25 cellular contexts compared by ENCODE assay signal in genomic region chr5:158414333-158414762, GRCh38.
DNase-seq lines count a peak whose midpoint lies in the region; ATAC-seq and TF ChIP-seq lines count a peak whose summit lies in the region.
"Had no signal": no experiment of that assay in that cellular context is flagged by ENCODE, and none has a peak within 500 bp of the region (broad histone marks: within the 10 kb centered on the region; RNA-seq: fewer than 3 reads in every experiment).

No MANE protein-coding gene starts in this region.

- H3K27ac Mint-ChIP-seq in MCF 10A (ENCODE audit: low read depth, unreplicated experiment): peak overlapping the region; percentile 53
- H3K27ac Mint-ChIP-seq: activated CD8-positive, alpha-beta T cell treated with anti-CD3 and anti-CD28 coated beads for 36 hours; brain; natural killer cell treated with Interleukin-12 subunit alpha and Interleukin-12 subunit beta and Interleukin-15 and Interleukin-18, amount 100 ng/mL, for 72 hours; stimulated activated memory B cell treated with anti-CD40 and anti-IgM and Interleukin-4, amounts not matched to agents 10 μg/mL and 1 μg/mL and 100 μg/mL, for 72 hours had no signal

- POLR2A ChIA-PET in MCF 10A (lab: Yijun Ruan, JAX): interaction anchor here (0.8 to 1.0 kb wide), 3 partner anchors 31 to 175 kb away, joined by 3 to 5 read pairs (median 4); no protein-coding TSS in a partner anchor

- H3K9me3 Mint-ChIP-seq in MCF 10A (ENCODE audit: unreplicated experiment): no peaks in the 10 kb centered on the region
- H3K9me3 Mint-ChIP-seq: activated B cell treated with CpG ODN at 0.5 μM for 24 hours; activated T-cell treated with anti-CD3 and anti-CD28 coated beads, Interleukin-2, amount 50 U/mL, for 4 hours; stimulated activated memory B cell treated with anti-CD40 and anti-IgM and Interleukin-4, amounts not matched to agents 10 μg/mL and 1 μg/mL and 100 μg/mL, for 72 hours had no signal

- H3K4me1 ChIP-seq in mammary epithelial cell (ENCODE audit: insufficient read depth, low read length) (peaks cover 17% of the 10 kb centered on the region), right lobe of liver (peaks cover 0 to 3% (median 0%) of the 10 kb centered on the region in 4 donors), tibial nerve (peaks cover 0 to 35% (median 0%) of the 10 kb centered on the region in 4 donors)
- H3K4me1 ChIP-seq: prostate gland had no signal

- no peaks in the 10 kb centered on the region for H3K36me3 Mint-ChIP-seq in MCF 10A (ENCODE audit: insufficient read depth, unreplicated experiment)
- H3K36me3 Mint-ChIP-seq: brain; natural killer cell treated with Interleukin-12 subunit alpha and Interleukin-12 subunit beta and Interleukin-15 and Interleukin-18, amount 100 ng/mL, for 72 hours; stimulated activated memory B cell treated with anti-CD40 and anti-IgM and Interleukin-4, amounts not matched to agents 10 μg/mL and 1 μg/mL and 100 μg/mL, for 72 hours had no signal

- TF ChIP-seq EP300 in tibial nerve (IDR thresholded peaks at IDR 0.05): peak; percentile 59 to 86

- intact Hi-C loops in MCF 10A (cut with micrococcal nuclease) (no loop called here), mammary epithelial cell (cut with micrococcal nuclease) (no loop called here), right lobe of liver (cut with DNase I) (no loop called here)

- peaks cover 10% of the 10 kb centered on the region for H3K4me1 Mint-ChIP-seq in MCF 10A (ENCODE audit: insufficient read depth, unreplicated experiment)
- H3K4me1 Mint-ChIP-seq: brain had no signal

- H3K9me3 ChIP-seq in mammary epithelial cell (replicated peaks; ENCODE audit: insufficient read depth, low read length) (no peaks in the 10 kb centered on the region), right lobe of liver (no peaks in the 10 kb centered on the region), tibial nerve (no peaks in the 10 kb centered on the region)
- H3K9me3 ChIP-seq: prostate gland, tibial artery had no signal

- H3K9ac ChIP-seq in mammary epithelial cell (ENCODE audit: insufficient read depth, low read length): no peak overlapping the region
- H3K9ac ChIP-seq: BLaER1 treated with 17β-estradiol and CSF1 and Interleukin-3, amounts not matched to agents 10 nM and 100 nM had no signal

- dilution Hi-C loops in mammary epithelial cell (cut with HindIII; ENCODE audit: low sequenced_read_pairs): no loop called here

- no peak overlapping the region for H3K4me3 Mint-ChIP-seq in MCF 10A (ENCODE audit: unreplicated experiment)
- H3K4me3 Mint-ChIP-seq: activated B cell treated with CpG ODN at 0.5 μM for 24 hours; activated CD8-positive, alpha-beta T cell treated with anti-CD3 and anti-CD28 coated beads for 36 hours; activated T-cell treated with anti-CD3 and anti-CD28 coated beads, Interleukin-2, amount 50 U/mL, for 4 hours; brain; natural killer cell treated with Interleukin-12 subunit alpha and Interleukin-12 subunit beta and Interleukin-15 and Interleukin-18, amount 100 ng/mL, for 72 hours; stimulated activated memory B cell treated with anti-CD40 and anti-IgM and Interleukin-4, amounts not matched to agents 10 μg/mL and 1 μg/mL and 100 μg/mL, for 72 hours had no signal

- no peaks in the 10 kb centered on the region for H3K79me2 ChIP-seq in mammary epithelial cell (ENCODE audit: insufficient read depth, low read length)

- H3K4me3 ChIP-seq in mammary epithelial cell (replicated peaks in 1 of 3; ENCODE audit: insufficient read depth in 1 of 3, low read depth in 2 of 3, low read length in 3 of 3): no peak overlapping the region
- no peak overlapping the region for H3K4me3 ChIP-seq in right lobe of liver
- H3K4me3 ChIP-seq in tibial nerve: no peak overlapping the region
- H3K4me3 ChIP-seq: BLaER1 treated with 17β-estradiol and CSF1 and Interleukin-3, amounts not matched to agents 10 nM and 100 nM; GM12878; prostate gland; tibial artery had no signal

- TF ChIP-seq CTCF in MCF 10A (IDR thresholded peaks at IDR 0.05; ENCODE audit: unreplicated experiment) (no peak), mammary epithelial cell (conservative IDR thresholded peaks at IDR 0.05 in 1 of 2, IDR thresholded peaks at IDR 0.05 in 1 of 2; ENCODE audit: extremely low read depth in 1 of 2, insufficient read depth in 1 of 2, low read depth in 1 of 2, low read length in 2 of 2) (no peak), right lobe of liver (IDR thresholded peaks at IDR 0.05) (no peak), tibial nerve (IDR thresholded peaks at IDR 0.05) (no peak)

- H3K4me2 ChIP-seq in mammary epithelial cell (ENCODE audit: insufficient read depth, low read depth, low read length): no peak overlapping the region

- DNase-seq in MCF 10A (ENCODE audit: unreplicated experiment) (no peak), mammary epithelial cell (no peak), dermis blood vessel endothelial cell (peak; percentile 5), right lobe of liver (peak in 1 of 3 donors; percentile 73), tibial nerve (ENCODE audit: low spot score in 2 of 2) (peak in 1 of 2 donors; percentile 62), EL (no peak)
- DNase-seq: activated B cell treated with CpG ODN at 0.5 μM for 24 hours; activated CD8-positive, alpha-beta T cell treated with anti-CD3 and anti-CD28 coated beads for 36 hours; activated naive CD4-positive, alpha-beta T cell treated with anti-CD3 and anti-CD28 coated beads, Interleukin-2, amount 50 U/mL, for 16 hours; activated T-cell treated with anti-CD3 and anti-CD28 coated beads, Interleukin-2, amount 50 U/mL, for 4 hours; GF-D8; hypothalamus; kidney; NCI-H2081; NCI-H524; SIG-M5 had no signal

- no peak overlapping the region for H2AFZ ChIP-seq in mammary epithelial cell (ENCODE audit: low read depth, low read length)

- H3K27me3 Mint-ChIP-seq in MCF 10A (ENCODE audit: insufficient read depth, unreplicated experiment): no peaks in the 10 kb centered on the region
- H3K27me3 Mint-ChIP-seq: activated B cell treated with CpG ODN at 0.5 μM for 24 hours; activated CD8-positive, alpha-beta T cell treated with anti-CD3 and anti-CD28 coated beads for 36 hours; stimulated activated memory B cell treated with anti-CD40 and anti-IgM and Interleukin-4, amounts not matched to agents 10 μg/mL and 1 μg/mL and 100 μg/mL, for 72 hours had no signal

- H3K27ac ChIP-seq in mammary epithelial cell (ENCODE audit: insufficient read depth, low read depth, low read length) (no peak overlapping the region), right lobe of liver (no peak overlapping the region), tibial nerve (peak overlapping the region in 2 of 4 donors; percentile 40 to 80)

- in situ Hi-C loops in mammary epithelial cell (cut with MboI; ENCODE audit: low sequenced_read_pairs in 2 of 2): no loop called here

- H3K36me3 ChIP-seq in mammary epithelial cell (ENCODE audit: insufficient read depth, low read length) (no peaks in the 10 kb centered on the region), right lobe of liver (no peaks in the 10 kb centered on the region), tibial nerve (no peaks in the 10 kb centered on the region)
- H3K36me3 ChIP-seq: prostate gland, tibial artery had no signal

- H4K20me1 ChIP-seq in mammary epithelial cell (ENCODE audit: insufficient read depth, low read length): no peaks in the 10 kb centered on the region
- H4K20me1 ChIP-seq: BLaER1 treated with 17β-estradiol and CSF1 and Interleukin-3, amounts not matched to agents 10 nM and 100 nM had no signal

- no TSS peak for BruUV-seq in MCF 10A (replicated peaks; lab: Mats Ljungman, UMichigan)
- no TSS peak for BruUV-seq in mammary epithelial cell (replicated peaks; lab: Mats Ljungman, UMichigan)

- H3K27me3 ChIP-seq in mammary epithelial cell (ENCODE audit: insufficient read depth, low read length) (peaks cover 9% of the 10 kb centered on the region), right lobe of liver (no peaks in the 10 kb centered on the region), tibial nerve (no peaks in the 10 kb centered on the region)
- H3K27me3 ChIP-seq: BLaER1 treated with 17β-estradiol and CSF1 and Interleukin-3, amounts not matched to agents 10 nM and 100 nM; tibial artery had no signal

- 95% methylated on average over 3 of the region's 3 CpGs for WGBS in mammary epithelial cell (ENCODE audit: low coverage, missing lambda C conversion rate)
- WGBS in right lobe of liver (ENCODE audit: insufficient coverage, low coverage, low lambda C conversion rate, missing lambda C conversion rate): 65% methylated on average over 3 of the region's 3 CpGs
- 60 to 70% methylated on average over 3 of the region's 3 CpGs for WGBS in tibial nerve, 2 donors

- ATAC-seq in right lobe of liver: peak; percentile 32 to 88 (median 64)
- ATAC-seq in GM19324 (IDR thresholded peaks at IDR 0.05; ENCODE audit: low FRiP score, unreplicated experiment): no peak
- ATAC-seq in HG03432 (IDR thresholded peaks at IDR 0.05; ENCODE audit: unreplicated experiment): no peak
- ATAC-seq: activated CD8-positive, alpha-beta T cell treated with anti-CD3 and anti-CD28 coated beads for 36 hours; activated T-cell treated with anti-CD3 and anti-CD28 coated beads, Interleukin-2, amount 50 U/mL, for 4 hours; GM12878; natural killer cell treated with Interleukin-12 subunit alpha and Interleukin-12 subunit beta and Interleukin-15 and Interleukin-18, amount 100 ng/mL, for 72 hours; stimulated activated memory B cell treated with anti-CD40 and anti-IgM and Interleukin-4, amounts not matched to agents 10 μg/mL and 1 μg/mL and 100 μg/mL, for 72 hours had no signal

- TF ChIP-seq POLR2A in right lobe of liver (IDR thresholded peaks at IDR 0.05) (no peak), tibial nerve (IDR thresholded peaks at IDR 0.05) (no peak)

- CTCF ChIA-PET in MCF 10A (lab: Yijun Ruan, JAX): interaction anchor here (1.6 kb wide), 1 partner anchor 9 kb away, joined by 4 read pairs; no protein-coding TSS in a partner anchor
- CTCF ChIA-PET in mammary epithelial cell (lab: Charles Lee; ENCODE audit: low non-redundant PET): no interaction called here

Comparison
In these comparisons a context has a peak if more than half of its experiments do, and no peak if none do; other contexts are left out.
1. ATAC-seq: peak in right lobe of liver (4 of 4); none in GM19324 (single experiment) and HG03432 (single experiment).